In genomic region chr11:117600261-117600783, GRCh38 we compare ENCODE assay signal across 12 cellular contexts.
DNase-seq lines count a peak whose midpoint lies in the region; ATAC-seq and TF ChIP-seq lines count a peak whose summit lies in the region.
"Had no signal": no experiment of that assay in that cellular context is flagged by ENCODE, and none has a peak within 500 bp of the region (broad histone marks: within the 10 kb centered on the region; RNA-seq: fewer than 3 reads in every experiment).

No MANE protein-coding gene starts in this region.

- H3K27ac ChIP-seq in WERI-Rb-1 (peak overlapping the region; percentile 63), mesendoderm (ENCODE audit: low read depth, low read length) (no peak overlapping the region), osteoblast (ENCODE audit: low read depth, low read length) (no peak overlapping the region)
- H3K27ac ChIP-seq: BLaER1, RWPE1 had no signal

- H4K8ac ChIP-seq in mesendoderm (ENCODE audit: low read depth, low read length), result no peak overlapping the region

- no peak overlapping the region for H3K56ac ChIP-seq in mesendoderm (ENCODE audit: low read length)

- H3K27me3 ChIP-seq in WERI-Rb-1 (ENCODE audit: insufficient read depth, low read depth, severe bottlenecking) (no peaks in the 10 kb centered on the region), mesendoderm (ENCODE audit: insufficient read depth, low read length, poor library complexity) (no peaks in the 10 kb centered on the region), HAP-1 (ENCODE audit: low read depth) (peaks cover 13% of the 10 kb centered on the region), osteoblast (ENCODE audit: insufficient read depth, low read length) (no peaks in the 10 kb centered on the region)
- H3K27me3 ChIP-seq: BLaER1 had no signal

- WGBS in mesendoderm (ENCODE audit: extremely low coverage, insufficient coverage, low lambda C conversion rate), result no CpG with 5 or more reads among the region's 10 CpGs

- H3K9ac ChIP-seq in mesendoderm (ENCODE audit: low read length), result no peak overlapping the region
- H3K9ac ChIP-seq: BLaER1 had no signal

- H4K5ac ChIP-seq in mesendoderm (ENCODE audit: low read length), result no peak overlapping the region

- TF ChIP-seq CTCF in WERI-Rb-1 (IDR thresholded peaks at IDR 0.05; ENCODE audit: low read depth, low read length) (0 out of 2 replicates have a peak, but pooled peaks have one; percentile 3), osteoblast (IDR thresholded peaks at IDR 0.05; ENCODE audit: extremely low read depth, low read depth, low read length) (no peak)

- in situ Hi-C loops in HAP-1 (cut with MboI; ENCODE audit: low sequenced_read_pairs), result no loop called here

- H3K36me3 ChIP-seq in WERI-Rb-1 (no peaks in the 10 kb centered on the region), mesendoderm (ENCODE audit: control insufficient read depth, insufficient read depth, low read length) (no peaks in the 10 kb centered on the region), HAP-1 (replicated peaks) (no peaks in the 10 kb centered on the region), osteoblast (ENCODE audit: insufficient read depth, low read length) (no peaks in the 10 kb centered on the region)
- H3K36me3 ChIP-seq: BLaER1 had no signal

- H3K9me3 ChIP-seq in WERI-Rb-1 (ENCODE audit: severe bottlenecking) (no peaks in the 10 kb centered on the region), HAP-1 (no peaks in the 10 kb centered on the region), osteoblast (ENCODE audit: low read depth, low read length) (no peaks in the 10 kb centered on the region)
- H3K9me3 ChIP-seq: BLaER1 had no signal

- no peak overlapping the region for H2AFZ ChIP-seq in osteoblast (ENCODE audit: low read length)

- H2BK15ac ChIP-seq in mesendoderm (replicated peaks; ENCODE audit: low read depth), result no peak overlapping the region

- H3K18ac ChIP-seq in mesendoderm (ENCODE audit: low read length), result no peak overlapping the region

- H3K79me1 ChIP-seq in mesendoderm (ENCODE audit: low read length), result no peaks in the 10 kb centered on the region

- H4K20me1 ChIP-seq in osteoblast (ENCODE audit: insufficient read depth, low read length), result no peaks in the 10 kb centered on the region
- H4K20me1 ChIP-seq: BLaER1 had no signal

- H3K4ac ChIP-seq in mesendoderm (ENCODE audit: low read depth, low read length), result no peak overlapping the region

- H3K4me1 ChIP-seq in mesendoderm (ENCODE audit: control insufficient read depth, low read depth, low read length), result peaks cover 4% of the 10 kb centered on the region
- no peaks in the 10 kb centered on the region for H3K4me1 ChIP-seq in HAP-1
- H3K4me1 ChIP-seq in osteoblast (ENCODE audit: insufficient read depth, low read length), result no peaks in the 10 kb centered on the region

- H2BK120ac ChIP-seq in mesendoderm (ENCODE audit: low read depth, low read length), result no peak overlapping the region

- no peak overlapping the region for H3K23ac ChIP-seq in mesendoderm (ENCODE audit: low read length)

- H3K4me3 ChIP-seq in WERI-Rb-1 (ENCODE audit: low read depth, low read length) (no peak overlapping the region; the same call in 1 of the 2 replicates), mesendoderm (ENCODE audit: low read length) (no peak overlapping the region), HAP-1 (no peak overlapping the region), osteoblast (ENCODE audit: insufficient read depth, low read length) (no peak overlapping the region)
- H3K4me3 ChIP-seq: BLaER1 had no signal

- no peak overlapping the region for H2BK5ac ChIP-seq in mesendoderm (ENCODE audit: low read length)

- ATAC-seq in HG02938 (IDR thresholded peaks at IDR 0.05; ENCODE audit: unreplicated experiment), result no peak
- ATAC-seq: natural killer cell had no signal

- no peak overlapping the region for H2AK5ac ChIP-seq in mesendoderm (ENCODE audit: low read length)

- DNase-seq in DMS153 treated with DMSO at 0.1 percent for 48 hours (lab: John Stamatoyannopoulos, UW; ENCODE audit: unreplicated experiment) (peak; percentile 47), NCI-H146 (lab: John Stamatoyannopoulos, UW) (peak; percentile 79), WERI-Rb-1 (peak; percentile 95), mesendoderm (peak; percentile 51), HAP-1 (ENCODE audit: low spot score in 2 of 2) (no peak), osteoblast (ENCODE audit: insufficient read length, low spot score, missing footprints) (no peak), HPDE6-E6E7 (ENCODE audit: extremely low spot score) (no peak)
- DNase-seq: GOT3, natural killer cell had no signal

- H3K79me2 ChIP-seq in mesendoderm (ENCODE audit: control insufficient read depth, insufficient read depth, low read length) (no peaks in the 10 kb centered on the region), osteoblast (ENCODE audit: insufficient read depth, low read length) (no peaks in the 10 kb centered on the region)

- H3K4me2 ChIP-seq in mesendoderm (ENCODE audit: low read length), result no peak overlapping the region
- H3K4me2 ChIP-seq in osteoblast (ENCODE audit: insufficient read depth, low read length), result no peak overlapping the region
- H3K4me2 ChIP-seq: BLaER1 had no signal

Comparison
In these comparisons a context has a peak if more than half of its experiments do, and no peak if none do; other contexts are left out.
1. DNase-seq: peak in DMS153 treated with DMSO at 0.1 percent for 48 hours (single experiment), NCI-H146 (single experiment), WERI-Rb-1 (single experiment) and mesendoderm (single experiment); none in HAP-1 (0 of 2), osteoblast (single experiment) and HPDE6-E6E7 (single experiment).